31 cellular contexts compared by ENCODE assay signal in genomic region chr5:88745093-88745696, GRCh38.
DNase-seq lines count a peak whose midpoint lies in the region; ATAC-seq and FAIRE-seq lines count a peak whose summit lies in the region.
"Had no signal": no experiment of that assay in that cellular context is flagged by ENCODE, and none has a peak within 500 bp of the region (broad histone marks: within the 10 kb centered on the region; RNA-seq: fewer than 3 reads in every experiment).

No MANE protein-coding gene starts in this region.

- peak; percentile 44 for FAIRE-seq in GM18507 (lab: Jason Lieb, UNC)
- FAIRE-seq: G401.6, H1, TTC549 had no signal

- no peaks in the 10 kb centered on the region for H3K36me3 Mint-ChIP-seq in stimulated activated effector memory CD8-positive, alpha-beta T cell treated with anti-CD3 and anti-CD28 coated beads, Interleukin-12 subunit alpha, Interleukin-12 subunit beta, amount 100 ng/mL, for 72 hours
- H3K36me3 Mint-ChIP-seq: activated naive CD8-positive, alpha-beta T cell treated with anti-CD3 and anti-CD28 coated beads for 36 hours; natural killer cell treated with Interleukin-12 subunit alpha and Interleukin-12 subunit beta and Interleukin-15 and Interleukin-18, amount 100 ng/mL, for 72 hours; T-cell had no signal

- peak overlapping the region; percentile 8 for H3K27ac ChIP-seq in epithelial cell of prostate
- H3K27ac ChIP-seq: PC-9, SJCRH30, testis had no signal

- H3K9me3 Mint-ChIP-seq in stimulated activated effector memory CD8-positive, alpha-beta T cell treated with anti-CD3 and anti-CD28 coated beads, Interleukin-12 subunit alpha, Interleukin-12 subunit beta, amount 100 ng/mL, for 72 hours, result no peaks in the 10 kb centered on the region
- H3K9me3 Mint-ChIP-seq: activated naive CD8-positive, alpha-beta T cell treated with anti-CD3 and anti-CD28 coated beads for 36 hours; CD4-positive, alpha-beta T cell; immature natural killer cell; natural killer cell treated with Interleukin-12 subunit alpha and Interleukin-12 subunit beta and Interleukin-15 and Interleukin-18, amount 100 ng/mL, for 72 hours; T-cell had no signal

- no peaks in the 10 kb centered on the region for H3K4me1 Mint-ChIP-seq in stimulated activated effector memory CD8-positive, alpha-beta T cell treated with anti-CD3 and anti-CD28 coated beads, Interleukin-12 subunit alpha, Interleukin-12 subunit beta, amount 100 ng/mL, for 72 hours
- H3K4me1 Mint-ChIP-seq: T-cell had no signal

- DNase-seq in GM18507 (ENCODE audit: extremely low spot score, insufficient read length, low read depth), result no peak
- DNase-seq in NCI-H460 (ENCODE audit: extremely low read depth, low read depth), result peak; percentile 99
- no peak for DNase-seq in epithelial cell of prostate (ENCODE audit: low read depth, low spot score)
- DNase-seq in stimulated activated effector memory CD8-positive, alpha-beta T cell treated with anti-CD3 and anti-CD28 coated beads, Interleukin-12 subunit alpha, Interleukin-12 subunit beta, amount 100 ng/mL, for 72 hours (ENCODE audit: low spot score in 2 of 2), result no peak
- DNase-seq in NCI-H524 (lab: John Stamatoyannopoulos, UW), result no peak
- DNase-seq in NOMO-1 treated with DMSO at 0.1 percent for 48 hours (lab: John Stamatoyannopoulos, UW; ENCODE audit: unreplicated experiment), result no peak
- no peak for DNase-seq in SHP77 (lab: John Stamatoyannopoulos, UW)
- DNase-seq: activated CD8-positive, alpha-beta T cell treated with anti-CD3 and anti-CD28 coated beads, Interleukin-2, amount 10 ng/mL, durations not matched to agents 7 days and 5 days; activated effector memory CD4-positive, alpha-beta T cell treated with Interleukin-2 at 50 U/mL for 16 hours; activated naive CD8-positive, alpha-beta T cell treated with anti-CD3 and anti-CD28 coated beads for 36 hours; activated T-cell treated with anti-CD3 and anti-CD28 coated beads for 4 hours; CD4-positive, alpha-beta T cell; effector CD4-positive, alpha-beta T cell; foreskin melanocyte; immature natural killer cell; NCI-H1092; NCI-H187 treated with DMSO at 0.1 percent for 48 hours; NCI-H748 treated with DMSO at 0.1 percent for 48 hours; PC-9; retina; SJCRH30; spleen; stimulated activated CD4-positive, alpha-beta T cell treated with anti-CD3 and anti-CD28 coated beads, Interleukin-2, amount 100 ng/mL, for 48 hours; stimulated activated naive CD4-positive, alpha-beta T cell treated with Interleukin-2 at 50 U/mL for 16 hours; T-cell; testis had no signal

- H3K27ac Mint-ChIP-seq in stimulated activated effector memory CD8-positive, alpha-beta T cell treated with anti-CD3 and anti-CD28 coated beads, Interleukin-12 subunit alpha, Interleukin-12 subunit beta, amount 100 ng/mL, for 72 hours, result no peak overlapping the region
- H3K27ac Mint-ChIP-seq: activated CD8-positive, alpha-beta T cell treated with anti-CD3 and anti-CD28 coated beads, Interleukin-2, amount 10 ng/mL, durations not matched to agents 7 days and 5 days; activated naive CD8-positive, alpha-beta T cell treated with anti-CD3 and anti-CD28 coated beads for 36 hours; CD4-positive, alpha-beta T cell; immature natural killer cell; natural killer cell treated with Interleukin-12 subunit alpha and Interleukin-12 subunit beta and Interleukin-15 and Interleukin-18, amount 100 ng/mL, for 72 hours; T-cell had no signal

- peak; percentile 28 for ATAC-seq in stimulated activated effector memory CD8-positive, alpha-beta T cell treated with anti-CD3 and anti-CD28 coated beads, Interleukin-12 subunit alpha, Interleukin-12 subunit beta, amount 100 ng/mL, for 72 hours
- ATAC-seq: activated CD8-positive, alpha-beta T cell treated with anti-CD3 and anti-CD28 coated beads, Interleukin-2, amount 10 ng/mL, durations not matched to agents 7 days and 5 days; left lobe of liver; T-cell had no signal

- H3K4me3 Mint-ChIP-seq in stimulated activated effector memory CD8-positive, alpha-beta T cell treated with anti-CD3 and anti-CD28 coated beads, Interleukin-12 subunit alpha, Interleukin-12 subunit beta, amount 100 ng/mL, for 72 hours, result no peak overlapping the region
- H3K4me3 Mint-ChIP-seq: activated CD8-positive, alpha-beta T cell treated with anti-CD3 and anti-CD28 coated beads, Interleukin-2, amount 10 ng/mL, durations not matched to agents 7 days and 5 days; activated naive CD8-positive, alpha-beta T cell treated with anti-CD3 and anti-CD28 coated beads for 36 hours; CD4-positive, alpha-beta T cell; immature natural killer cell; natural killer cell treated with Interleukin-12 subunit alpha and Interleukin-12 subunit beta and Interleukin-15 and Interleukin-18, amount 100 ng/mL, for 72 hours; T-cell had no signal
